Comparison of ENCODE assay signal across 8 cellular contexts in the genomic region with DNA sequence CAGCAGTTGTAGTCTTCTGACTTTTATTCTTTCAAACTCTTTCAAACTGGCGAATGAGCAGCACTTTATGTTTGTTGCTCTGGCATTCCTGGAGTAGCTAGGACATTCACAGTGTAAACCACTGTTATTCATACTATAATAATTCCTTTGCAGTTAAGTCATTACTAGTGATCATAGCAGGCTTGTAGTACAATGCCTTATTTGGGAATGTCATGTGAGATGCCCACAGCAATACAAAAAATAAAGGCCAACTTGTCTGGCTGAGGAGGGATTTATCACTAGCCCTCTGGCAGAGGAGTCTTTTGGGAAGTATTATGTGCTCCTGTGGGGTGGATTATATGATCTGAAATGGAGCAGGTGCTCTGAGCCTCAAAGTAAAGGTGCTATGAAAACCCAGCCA.
DNase-seq lines count a peak whose midpoint lies in the region; ATAC-seq, FAIRE-seq and TF ChIP-seq lines count a peak whose summit lies in the region.

No MANE protein-coding gene starts in this region.

- POLR2A ChIA-PET in CD8-positive, alpha-beta memory T cell (lab: Charles Lee) = no interaction called here

- H3K27ac ChIP-seq in breast epithelium = peak overlapping the region; percentile 65 to 72
- peak overlapping the region; percentile 85 to 91 for H3K27ac ChIP-seq in thoracic aorta
- no peak overlapping the region for H3K27ac ChIP-seq in CD8-positive, alpha-beta memory T cell (ENCODE audit: low read depth, low read length)

- H3K4me3 ChIP-seq in breast epithelium (no peak overlapping the region), thoracic aorta (peak overlapping the region; percentile 48)
- no peak overlapping the region for H3K4me3 ChIP-seq in CD8-positive, alpha-beta memory T cell (ENCODE audit: low read length)

- H3K9me3 Mint-ChIP-seq in CD8-positive, alpha-beta memory T cell = peaks cover 0 to 6% (median under 1%) of the 10 kb centered on the region in 5 donors

- no peaks in the 10 kb centered on the region for H3K36me3 ChIP-seq in breast epithelium
- no peaks in the 10 kb centered on the region for H3K36me3 ChIP-seq in thoracic aorta
- no peaks in the 10 kb centered on the region for H3K36me3 ChIP-seq in CD8-positive, alpha-beta memory T cell (ENCODE audit: insufficient read depth, low read length)

- CTCF ChIA-PET in CD8-positive, alpha-beta memory T cell (lab: Charles Lee) = no interaction called here

- H3K27me3 Mint-ChIP-seq in CD8-positive, alpha-beta memory T cell = no peaks in the 10 kb centered on the region

- ATAC-seq in left lobe of liver (peak; percentile 33), thoracic aorta (ENCODE audit: insufficient number of reproducible peaks, low FRiP score, low read depth) (peak; percentile 84)

- H3K4me1 Mint-ChIP-seq in CD8-positive, alpha-beta memory T cell = no peaks in the 10 kb centered on the region

- H3K4me1 ChIP-seq in breast epithelium = no peaks in the 10 kb centered on the region
- peaks cover 4 to 19% of the 10 kb centered on the region in 2 donors for H3K4me1 ChIP-seq in thoracic aorta (ENCODE audit: control insufficient read depth in 1 of 2, low read depth in 2 of 2)
- no peaks in the 10 kb centered on the region for H3K4me1 ChIP-seq in CD8-positive, alpha-beta memory T cell (ENCODE audit: insufficient read depth, low read length)

- FAIRE-seq in HTR-8/SVneo (lab: Jason Lieb, UNC) = peak; percentile 70

- DNase-seq in HTR-8/SVneo (ENCODE audit: insufficient read length, low spot score) = peak; percentile 72
- DNase-seq in breast epithelium (ENCODE audit: low spot score in 2 of 2) = peak in 1 of 2 donors; percentile 32
- DNase-seq in left lobe of liver (ENCODE audit: low spot score) = no peak
- DNase-seq in thoracic aorta (ENCODE audit: low spot score) = no peak
- no peak for DNase-seq in CD8-positive, alpha-beta memory T cell
- DNase-seq in NK-92 treated with Interleukin-12 subunit alpha and Interleukin-12 subunit beta, amount 100 ng/mL, for 24 hours (lab: John Stamatoyannopoulos, UW) = no peak
- no peak for DNase-seq in HT-29 (ENCODE audit: low spot score)
- no peak for DNase-seq in SIG-M5 (lab: John Stamatoyannopoulos, UW)

- intact Hi-C loops in breast epithelium (cut with DNase I; ENCODE audit: low total_unique reads) = no loop called here

- TF ChIP-seq POLR2A in breast epithelium (IDR thresholded peaks at IDR 0.05) = no peak

- TF ChIP-seq CTCF in breast epithelium (IDR thresholded peaks at IDR 0.05) = no peak
- no peak for TF ChIP-seq CTCF in thoracic aorta (IDR thresholded peaks at IDR 0.05)

- H3K9me3 ChIP-seq in breast epithelium (no peaks in the 10 kb centered on the region), thoracic aorta (no peaks in the 10 kb centered on the region)
- no peaks in the 10 kb centered on the region for H3K9me3 ChIP-seq in CD8-positive, alpha-beta memory T cell (ENCODE audit: low read length)

- H3K36me3 Mint-ChIP-seq in CD8-positive, alpha-beta memory T cell = no peaks in the 10 kb centered on the region

- H3K27ac Mint-ChIP-seq in CD8-positive, alpha-beta memory T cell = no peak overlapping the region

- H3K4me3 Mint-ChIP-seq in CD8-positive, alpha-beta memory T cell = no peak overlapping the region

- H3K27me3 ChIP-seq in breast epithelium (no peaks in the 10 kb centered on the region), thoracic aorta (replicated peaks; ENCODE audit: insufficient read depth) (no peaks in the 10 kb centered on the region)
- H3K27me3 ChIP-seq in CD8-positive, alpha-beta memory T cell (ENCODE audit: insufficient read depth, low read length, poor library complexity, severe bottlenecking) = no peaks in the 10 kb centered on the region
